In the genomic region with DNA sequence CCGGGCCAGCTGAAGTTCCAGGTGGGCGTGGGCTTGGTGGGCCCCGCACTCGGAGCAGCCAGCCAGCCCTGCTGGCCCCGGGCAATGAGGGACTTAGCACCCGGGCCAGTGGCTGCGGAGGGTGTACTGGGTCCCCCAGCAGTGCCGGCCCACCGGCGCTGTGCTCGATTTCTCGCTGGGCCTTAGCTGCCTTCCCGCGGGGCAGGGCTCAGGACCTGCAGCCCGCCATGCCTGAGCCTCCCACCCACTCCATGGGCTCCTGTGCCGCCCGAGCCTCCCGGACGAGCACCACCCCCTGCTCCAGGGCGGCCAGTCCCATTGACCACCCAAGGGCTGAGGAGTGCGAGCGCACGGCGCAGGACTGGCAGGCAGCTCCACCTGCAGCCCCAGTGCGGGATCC, we compare ENCODE assay signal across 7 cellular contexts. TPM values are rescaled to one million over a fixed set of nuclear protein-coding genes. Genes with fewer than 3 reads are reported as not detected.
A peak's percentile ranks its signal among the peaks of the same experiment; 100 is the strongest.
DNase-seq lines count a peak whose midpoint lies in the region; ATAC-seq, FAIRE-seq and TF ChIP-seq lines count a peak whose summit lies in the region.
"Not testable (repeated sequence)": the region's sequence is repeated elsewhere in the genome, so short reads cannot be mapped to it uniquely, and the experiment has no call there.

No MANE protein-coding gene starts in this region.

- intact Hi-C loops in PC-9 (cut with micrococcal nuclease; ENCODE audit: unreplicated experiment); HepG2 (cut with micrococcal nuclease; ENCODE audit: unreplicated experiment): not testable (repeated sequence)
- intact Hi-C loops in naive thymus-derived CD4-positive, alpha-beta T cell (cut with micrococcal nuclease) = loop anchor here (2.0 to 5.0 kb wide), 4 partner anchors 16 to 215 kb away; partner anchors contain the start of genes ZBTB9 (in 2 of the 2) and ZBTB22 (in 1 of the 2)

- H3F3A ChIP-seq in PC-9 (ENCODE audit: insufficient read depth, low read depth) = not testable (repeated sequence)

- WGBS in HepG2 (ENCODE audit: low lambda C conversion rate) = 94% methylated on average over 6 of the region's 25 CpGs

- H3K9ac ChIP-seq in DND-41 (ENCODE audit: low read depth, low read length); HepG2 (ENCODE audit: insufficient read depth, low read depth, low read length): not testable (repeated sequence)

- POLR2A ChIA-PET in PC-9 (lab: Charles Lee; ENCODE audit: unreplicated experiment) = not testable (repeated sequence)
- POLR2A ChIA-PET in HepG2 (lab: Yijun Ruan, JAX) = interaction anchor here (1.1 kb wide), 1 partner anchor 78 kb away, joined by 4 read pairs; the partner anchor contains the start of gene ZBTB9
- POLR2A ChIA-PET in naive thymus-derived CD4-positive, alpha-beta T cell (lab: Charles Lee) = interaction anchor here (0.9 to 2.5 kb wide), 6 partner anchors 16 to 111 kb away, joined by 3 to 14 read pairs (median 8); partner anchors contain the start of gene BAK1

- H3K36me3 ChIP-seq in DND-41 (ENCODE audit: insufficient read depth, low read length); PC-9 (ENCODE audit: low read depth); HepG2 (replicated peaks in 1 of 2; ENCODE audit: control insufficient read depth in 1 of 2, insufficient read depth in 2 of 2, low read length in 2 of 2); naive thymus-derived CD4-positive, alpha-beta T cell (ENCODE audit: control insufficient read depth in 2 of 3, insufficient read depth in 3 of 3, low read length in 3 of 3): not testable (repeated sequence)

- TF ChIP-seq CTCF in DND-41 (IDR thresholded peaks at IDR 0.05; ENCODE audit: borderline replicate concordance, extremely low read depth, low read length, poor library complexity, severe bottlenecking); PC-9 (conservative IDR thresholded peaks at IDR 0.05): not testable (repeated sequence)
- TF ChIP-seq CTCF in HepG2 (CRISPR knock-in tag; IDR thresholded peaks at IDR 0.05) = 0 out of 2 replicates have a peak, but pooled peaks have one; percentile 4

- H3K4me1 Mint-ChIP-seq in activated CD8-positive, alpha-beta memory T cell treated with anti-CD3 and anti-CD28 coated beads, Interleukin-2, amount 10 ng/mL, durations not matched to agents 7 days and 5 days = peaks cover 27% of the 10 kb centered on the region
- not testable (repeated sequence) for H3K4me1 Mint-ChIP-seq in activated T-helper 17 cell treated with anti-CD3 and anti-CD28 coated beads, Interleukin-2, amount 50 U/mL, for 72 hours
- H3K4me1 Mint-ChIP-seq in naive thymus-derived CD4-positive, alpha-beta T cell = peaks cover 9 to 32% (median 27%) of the 10 kb centered on the region in 7 donors
- peaks cover 11 to 26% of the 10 kb centered on the region in 2 donors for H3K4me1 Mint-ChIP-seq in natural killer cell treated with Interleukin-12 subunit alpha and Interleukin-12 subunit beta and Interleukin-15 and Interleukin-18, amount 100 ng/mL, for 72 hours (ENCODE audit: low read depth in 2 of 2)

- not testable (repeated sequence) for H3K79me2 ChIP-seq in DND-41 (ENCODE audit: insufficient read depth, low read length); PC-9 (ENCODE audit: low read depth); HepG2 (ENCODE audit: insufficient read depth, low read length)

- H3K4me3 ChIP-seq in DND-41 (ENCODE audit: low read depth in 1 of 2, low read length in 2 of 2); PC-9; HepG2 (replicated peaks in 1 of 3; ENCODE audit: insufficient read depth in 1 of 3, low read depth in 2 of 3, low read length in 3 of 3): not testable (repeated sequence)
- H3K4me3 ChIP-seq in naive thymus-derived CD4-positive, alpha-beta T cell (ENCODE audit: low read length) = peak overlapping the region; percentile 22

- DNase-seq in DND-41; PC-9; activated CD8-positive, alpha-beta memory T cell treated with anti-CD3 and anti-CD28 coated beads, Interleukin-2, amount 10 ng/mL, durations not matched to agents 7 days and 5 days; HepG2 (ENCODE audit: low spot score); naive thymus-derived CD4-positive, alpha-beta T cell: not testable (repeated sequence)
- DNase-seq in natural killer cell treated with Interleukin-12 subunit alpha and Interleukin-12 subunit beta and Interleukin-15 and Interleukin-18, amount 100 ng/mL, for 72 hours (ENCODE audit: low spot score) = peak; percentile 40

- H3K27ac Mint-ChIP-seq in activated CD8-positive, alpha-beta memory T cell treated with anti-CD3 and anti-CD28 coated beads, Interleukin-2, amount 10 ng/mL, durations not matched to agents 7 days and 5 days = peak overlapping the region; percentile 86
- not testable (repeated sequence) for H3K27ac Mint-ChIP-seq in activated T-helper 17 cell treated with anti-CD3 and anti-CD28 coated beads, Interleukin-2, amount 50 U/mL, for 72 hours
- peak overlapping the region in 1 of 9 donors; percentile 45 for H3K27ac Mint-ChIP-seq in naive thymus-derived CD4-positive, alpha-beta T cell
- H3K27ac Mint-ChIP-seq in natural killer cell treated with Interleukin-12 subunit alpha and Interleukin-12 subunit beta and Interleukin-15 and Interleukin-18, amount 100 ng/mL, for 72 hours = peak overlapping the region in 1 of 2 donors; percentile 82

- FAIRE-seq in HepG2 (lab: Jason Lieb, UNC) = not testable (repeated sequence)

- H4K20me1 ChIP-seq in DND-41 (ENCODE audit: insufficient read depth, low read length); PC-9 (ENCODE audit: insufficient read depth); HepG2 (ENCODE audit: insufficient read depth, low read length): not testable (repeated sequence)

- not testable (repeated sequence) for H3K4me3 Mint-ChIP-seq in activated CD8-positive, alpha-beta memory T cell treated with anti-CD3 and anti-CD28 coated beads, Interleukin-2, amount 10 ng/mL, durations not matched to agents 7 days and 5 days; natural killer cell treated with Interleukin-12 subunit alpha and Interleukin-12 subunit beta and Interleukin-15 and Interleukin-18, amount 100 ng/mL, for 72 hours
- H3K4me3 Mint-ChIP-seq in activated T-helper 17 cell treated with anti-CD3 and anti-CD28 coated beads, Interleukin-2, amount 50 U/mL, for 72 hours = peak overlapping the region; percentile 79
- peak overlapping the region in 2 of 10 donors; percentile 74 to 92 for H3K4me3 Mint-ChIP-seq in naive thymus-derived CD4-positive, alpha-beta T cell

- H3K9me3 Mint-ChIP-seq in activated CD8-positive, alpha-beta memory T cell treated with anti-CD3 and anti-CD28 coated beads, Interleukin-2, amount 10 ng/mL, durations not matched to agents 7 days and 5 days (ENCODE audit: low read depth); activated T-helper 17 cell treated with anti-CD3 and anti-CD28 coated beads, Interleukin-2, amount 50 U/mL, for 72 hours; naive thymus-derived CD4-positive, alpha-beta T cell; natural killer cell treated with Interleukin-12 subunit alpha and Interleukin-12 subunit beta and Interleukin-15 and Interleukin-18, amount 100 ng/mL, for 72 hours: not testable (repeated sequence)

- in situ Hi-C loops in HepG2 (cut with HindIII; ENCODE audit: extremely low pct_ligation_motif_present, low pct_unique_long_range_greater_than_20kb) = not testable (repeated sequence)

- not testable (repeated sequence) for ATAC-seq in DND-41 (ENCODE audit: insufficient read depth, low read depth); activated CD8-positive, alpha-beta memory T cell treated with anti-CD3 and anti-CD28 coated beads, Interleukin-2, amount 10 ng/mL, durations not matched to agents 7 days and 5 days; activated T-helper 17 cell treated with anti-CD3 and anti-CD28 coated beads, Interleukin-2, amount 50 U/mL, for 72 hours (replicated peaks); HepG2; naive thymus-derived CD4-positive, alpha-beta T cell; natural killer cell treated with Interleukin-12 subunit alpha and Interleukin-12 subunit beta and Interleukin-15 and Interleukin-18, amount 100 ng/mL, for 72 hours

- peak overlapping the region; percentile 71 for H3K4me2 ChIP-seq in DND-41 (ENCODE audit: insufficient read depth, low read length)
- H3K4me2 ChIP-seq in PC-9 = peak overlapping the region; percentile 50; the same call in 1 of the 2 replicates
- H3K4me2 ChIP-seq in HepG2 (ENCODE audit: low read depth, low read length) = not testable (repeated sequence)

- H3K27ac ChIP-seq in DND-41 (ENCODE audit: low read length); PC-9; HepG2 (ENCODE audit: extremely low read length, insufficient read depth, low read length); naive thymus-derived CD4-positive, alpha-beta T cell (ENCODE audit: low read depth, low read length): not testable (repeated sequence)

- H3K4me1 ChIP-seq in DND-41 (ENCODE audit: insufficient read depth, low read length) = peaks cover 23% of the 10 kb centered on the region
- not testable (repeated sequence) for H3K4me1 ChIP-seq in PC-9 (replicated peaks; ENCODE audit: insufficient read depth); naive thymus-derived CD4-positive, alpha-beta T cell (ENCODE audit: control insufficient read depth in 2 of 2, insufficient read depth in 2 of 2, low read length in 2 of 2)
- H3K4me1 ChIP-seq in HepG2 (ENCODE audit: insufficient read depth, low read length) = peaks cover 44% of the 10 kb centered on the region

- CTCF ChIA-PET in PC-9 (lab: Charles Lee); HepG2 (lab: Yijun Ruan, JAX; ENCODE audit: low intra/inter-chr PET ratio, low total read pairs); naive thymus-derived CD4-positive, alpha-beta T cell (lab: Charles Lee): not testable (repeated sequence)
- CTCF ChIA-PET in activated CD8-positive, alpha-beta memory T cell treated with anti-CD3 and anti-CD28 coated beads, Interleukin-2, amount 10 ng/mL, durations not matched to agents 7 days and 5 days (lab: Charles Lee) = interaction anchor here (1.4 to 2.5 kb wide), 2 partner anchors 42 to 47 kb away, joined by 3 to 16 read pairs; partner anchors contain the start of gene BAK1

- BruUV-seq in PC-9 (replicated peaks; lab: Mats Ljungman, UMichigan); HepG2 (replicated peaks; lab: Mats Ljungman, UMichigan): not testable (repeated sequence)

- TF ChIP-seq RAD21 in HepG2 (CRISPR knock-in tag; IDR thresholded peaks at IDR 0.05) = not testable (repeated sequence)

- H2AFZ ChIP-seq in DND-41 (ENCODE audit: low read depth, low read length); PC-9; HepG2 (ENCODE audit: low read length): not testable (repeated sequence)

- not testable (repeated sequence) for TF ChIP-seq EP300 in HepG2 (IDR thresholded peaks at IDR 0.05; ENCODE audit: low read depth in 2 of 2, low read length in 2 of 2); HepG2 (CRISPR knock-in tag; IDR thresholded peaks at IDR 0.05; ENCODE audit: borderline replicate concordance)

- H3K27me3 Mint-ChIP-seq in activated CD8-positive, alpha-beta memory T cell treated with anti-CD3 and anti-CD28 coated beads, Interleukin-2, amount 10 ng/mL, durations not matched to agents 7 days and 5 days; activated T-helper 17 cell treated with anti-CD3 and anti-CD28 coated beads, Interleukin-2, amount 50 U/mL, for 72 hours; naive thymus-derived CD4-positive, alpha-beta T cell; natural killer cell treated with Interleukin-12 subunit alpha and Interleukin-12 subunit beta and Interleukin-15 and Interleukin-18, amount 100 ng/mL, for 72 hours: not testable (repeated sequence)

- TF ChIP-seq POLR2A in HepG2 (IDR thresholded peaks at IDR 0.05; ENCODE audit: insufficient read depth in 1 of 2, low read depth in 2 of 2, low read length in 2 of 2) = not testable (repeated sequence)

- not testable (repeated sequence) for H3K9me3 ChIP-seq in DND-41 (ENCODE audit: insufficient read depth, low read length, severe bottlenecking); PC-9 (ENCODE audit: insufficient read depth, low read depth); HepG2 (ENCODE audit: low read length); naive thymus-derived CD4-positive, alpha-beta T cell (ENCODE audit: control insufficient read depth in 2 of 3, low read length in 3 of 3)

- not testable (repeated sequence) for H3K9me2 ChIP-seq in PC-9 (ENCODE audit: insufficient read depth)

- not testable (repeated sequence) for H3K36me3 Mint-ChIP-seq in activated CD8-positive, alpha-beta memory T cell treated with anti-CD3 and anti-CD28 coated beads, Interleukin-2, amount 10 ng/mL, durations not matched to agents 7 days and 5 days; activated T-helper 17 cell treated with anti-CD3 and anti-CD28 coated beads, Interleukin-2, amount 50 U/mL, for 72 hours (ENCODE audit: low read depth); natural killer cell treated with Interleukin-12 subunit alpha and Interleukin-12 subunit beta and Interleukin-15 and Interleukin-18, amount 100 ng/mL, for 72 hours
- peaks cover 0 to 12% (median 0%) of the 10 kb centered on the region in 5 donors for H3K36me3 Mint-ChIP-seq in naive thymus-derived CD4-positive, alpha-beta T cell

- H3K27me3 ChIP-seq in DND-41 (ENCODE audit: insufficient read depth, low read length, poor library complexity); PC-9 (ENCODE audit: insufficient read depth, low read depth); HepG2 (ENCODE audit: control insufficient read depth in 1 of 2, insufficient read depth in 2 of 2, low read length in 2 of 2); naive thymus-derived CD4-positive, alpha-beta T cell (ENCODE audit: control insufficient read depth in 2 of 2, insufficient read depth in 2 of 2, low read length in 2 of 2): not testable (repeated sequence)

RNA-seq across cellular contexts. Expression of gene BAK1, which starts 47.6 kb away (rescaled TPM):
- total RNA-seq in PC-9 (2021) = 24.6 and 28.4 TPM in 2 replicates
- total RNA-seq in activated CD8-positive, alpha-beta memory T cell treated with anti-CD3 and anti-CD28 coated beads, Interleukin-2, amount 10 ng/mL, durations not matched to agents 7 days and 5 days = 10 to 100 TPM; 70.9 to 74.4 TPM
- total RNA-seq in activated T-helper 17 cell treated with anti-CD3 and anti-CD28 coated beads, Interleukin-2, amount 50 U/mL, for 72 hours = 10 to 100 TPM; 48.8 to 61.9 TPM
- total RNA-seq in HepG2 (2016; rRNA removed; fragmentation: Illumina TruSeq; extraction: Trizol) = 23.8 and 25.9 TPM in 2 replicates
- 16.2 and 22.7 TPM in 2 replicates for total RNA-seq in HepG2 (2016; cell fraction: cytosol; rRNA removed; fragmentation: Illumina TruSeq; extraction: Trizol; ENCODE audit: low read depth)
- 24.2 and 26.8 TPM in 2 replicates for total RNA-seq in HepG2 (2016; cell fraction: insoluble cytoplasmic fraction; rRNA removed; fragmentation: Illumina TruSeq; extraction: Trizol)
- 40.6 and 46.1 TPM in 2 replicates for total RNA-seq in HepG2 (2016; cell fraction: membrane; rRNA removed; fragmentation: Illumina TruSeq; extraction: Trizol)
- 11.2 and 14.0 TPM in 2 replicates for total RNA-seq in HepG2 (2016; cell fraction: nucleus; rRNA removed; fragmentation: Illumina TruSeq; extraction: Trizol)
- 15.0 and 22.2 TPM in 2 replicates for polyA plus RNA-seq in HepG2 (2011; rRNA removed)
- polyA plus RNA-seq in HepG2 (2011; cell fraction: cytosol; rRNA removed) = 19.9 and 23.5 TPM in 2 replicates
- 13.5 and 15.1 TPM in 2 replicates for polyA plus RNA-seq in HepG2 (2011; cell fraction: nucleus; rRNA removed)
- polyA plus RNA-seq in HepG2 (2012) = 10.2 and 16.3 TPM in 2 replicates
- 21.1 and 27.3 TPM in 2 replicates for polyA plus RNA-seq in HepG2 (2016; cell fraction: cytosol; fragmentation: Illumina TruSeq; extraction: Trizol; ENCODE audit: low read depth)
- polyA plus RNA-seq in HepG2 (2016; cell fraction: insoluble cytoplasmic fraction; fragmentation: Illumina TruSeq; extraction: Trizol; ENCODE audit: low read depth) = 25.7 and 28.6 TPM in 2 replicates
- 36.0 and 39.7 TPM in 2 replicates for polyA plus RNA-seq in HepG2 (2016; cell fraction: membrane; fragmentation: Illumina TruSeq; extraction: Trizol; ENCODE audit: low read depth)
- polyA plus RNA-seq in HepG2 (2016; cell fraction: nucleus; fragmentation: Illumina TruSeq; extraction: Trizol; ENCODE audit: insufficient read depth, low read depth) = 24.6 and 25.1 TPM in 2 replicates
- polyA minus RNA-seq in HepG2 (2011; rRNA and poly(A)+ RNA removed; ENCODE audit: low replicate concordance) = 38.8 and 50.3 TPM in 2 replicates
- 14.0 and 16.7 TPM in 2 replicates for polyA minus RNA-seq in HepG2 (2011; cell fraction: cytosol; rRNA and poly(A)+ RNA removed)
- polyA minus RNA-seq in HepG2 (2011; cell fraction: nucleus; rRNA and poly(A)+ RNA removed) = 7.6 and 8.2 TPM in 2 replicates
- 10 to 100 TPM; 16.9 to 78.8 (median 22.0) TPM for total RNA-seq in naive thymus-derived CD4-positive, alpha-beta T cell
- polyA plus RNA-seq in naive thymus-derived CD4-positive, alpha-beta T cell = 10 to 100 TPM in 1 of 2 donors, 1 to 10 TPM in 1; 9.6 to 21.7 TPM
- 100 to 1,000 TPM; 101 to 103 TPM for total RNA-seq in natural killer cell treated with Interleukin-12 subunit alpha and Interleukin-12 subunit beta and Interleukin-15 and Interleukin-18, amount 100 ng/mL, for 72 hours
